2 cellular contexts compared by ENCODE assay signal in the genomic region with DNA sequence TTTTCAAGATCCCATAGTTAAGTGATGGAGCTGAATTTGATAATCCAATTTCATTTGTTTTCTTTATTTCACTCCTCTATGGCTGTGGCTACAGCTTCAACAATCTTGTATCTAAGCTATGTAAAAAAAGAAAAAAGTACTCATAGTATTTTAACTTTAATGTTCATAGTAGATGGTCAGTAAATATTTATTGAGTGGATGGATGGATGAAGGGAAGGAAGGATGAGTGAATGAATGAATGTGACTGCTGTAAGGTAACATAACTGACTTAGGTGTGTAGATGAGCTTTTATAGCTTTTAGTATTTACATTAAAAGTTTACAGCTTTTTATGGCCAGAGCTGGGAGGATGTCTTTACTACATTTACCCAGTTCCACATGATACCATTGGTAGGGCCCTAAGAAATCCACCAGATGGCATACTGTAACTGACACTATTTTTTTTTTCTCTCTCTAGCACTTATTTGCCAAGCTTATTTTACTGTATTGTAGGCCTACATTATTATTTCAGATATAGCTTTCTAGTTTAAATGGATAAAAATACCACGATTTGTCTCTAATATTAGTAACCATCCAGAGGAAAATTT.
TF ChIP-seq lines count a peak whose summit lies in the region.

No MANE protein-coding gene starts in this region.

TF ChIP-seq in liver, 16 proteins besides CTCF, POLR2A, EP300 and RAD21:
- no peak for TF ChIP-seq FOXA1 (IDR thresholded peaks at IDR 0.05)
- no peak for TF ChIP-seq JUND (IDR thresholded peaks at IDR 0.05)
- no peak for TF ChIP-seq FOXA2 (IDR thresholded peaks at IDR 0.05)
- no peak for TF ChIP-seq EGR1 (IDR thresholded peaks at IDR 0.05; ENCODE audit: low read depth in 2 of 2)
- TF ChIP-seq, protein P1, sequence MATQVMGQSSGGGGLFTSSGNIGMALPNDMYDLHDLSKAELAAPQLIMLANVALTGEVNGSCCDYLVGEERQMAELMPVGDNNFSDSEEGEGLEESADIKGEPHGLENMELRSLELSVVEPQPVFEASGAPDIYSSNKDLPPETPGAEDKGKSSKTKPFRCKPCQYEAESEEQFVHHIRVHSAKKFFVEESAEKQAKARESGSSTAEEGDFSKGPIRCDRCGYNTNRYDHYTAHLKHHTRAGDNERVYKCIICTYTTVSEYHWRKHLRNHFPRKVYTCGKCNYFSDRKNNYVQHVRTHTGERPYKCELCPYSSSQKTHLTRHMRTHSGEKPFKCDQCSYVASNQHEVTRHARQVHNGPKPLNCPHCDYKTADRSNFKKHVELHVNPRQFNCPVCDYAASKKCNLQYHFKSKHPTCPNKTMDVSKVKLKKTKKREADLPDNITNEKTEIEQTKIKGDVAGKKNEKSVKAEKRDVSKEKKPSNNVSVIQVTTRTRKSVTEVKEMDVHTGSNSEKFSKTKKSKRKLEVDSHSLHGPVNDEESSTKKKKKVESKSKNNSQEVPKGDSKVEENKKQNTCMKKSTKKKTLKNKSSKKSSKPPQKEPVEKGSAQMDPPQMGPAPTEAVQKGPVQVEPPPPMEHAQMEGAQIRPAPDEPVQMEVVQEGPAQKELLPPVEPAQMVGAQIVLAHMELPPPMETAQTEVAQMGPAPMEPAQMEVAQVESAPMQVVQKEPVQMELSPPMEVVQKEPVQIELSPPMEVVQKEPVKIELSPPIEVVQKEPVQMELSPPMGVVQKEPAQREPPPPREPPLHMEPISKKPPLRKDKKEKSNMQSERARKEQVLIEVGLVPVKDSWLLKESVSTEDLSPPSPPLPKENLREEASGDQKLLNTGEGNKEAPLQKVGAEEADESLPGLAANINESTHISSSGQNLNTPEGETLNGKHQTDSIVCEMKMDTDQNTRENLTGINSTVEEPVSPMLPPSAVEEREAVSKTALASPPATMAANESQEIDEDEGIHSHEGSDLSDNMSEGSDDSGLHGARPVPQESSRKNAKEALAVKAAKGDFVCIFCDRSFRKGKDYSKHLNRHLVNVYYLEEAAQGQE (IDR thresholded peaks at IDR 0.05) = no peak
- TF ChIP-seq TAF1 (conservative IDR thresholded peaks at IDR 0.05) = no peak
- TF ChIP-seq, protein P2, sequence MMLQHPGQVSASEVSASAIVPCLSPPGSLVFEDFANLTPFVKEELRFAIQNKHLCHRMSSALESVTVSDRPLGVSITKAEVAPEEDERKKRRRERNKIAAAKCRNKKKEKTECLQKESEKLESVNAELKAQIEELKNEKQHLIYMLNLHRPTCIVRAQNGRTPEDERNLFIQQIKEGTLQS (IDR thresholded peaks at IDR 0.05) = no peak
- no peak for TF ChIP-seq NR2F2 (IDR thresholded peaks at IDR 0.05)
- no peak for TF ChIP-seq RXRA (IDR thresholded peaks at IDR 0.05)
- TF ChIP-seq YY1 (IDR thresholded peaks at IDR 0.05) = no peak
- no peak for TF ChIP-seq HNF4G (IDR thresholded peaks at IDR 0.05)
- TF ChIP-seq HNF4A (conservative IDR thresholded peaks at IDR 0.05) = no peak
- TF ChIP-seq GABPA (IDR thresholded peaks at IDR 0.05 in 1 of 2, conservative IDR thresholded peaks at IDR 0.05 in 1 of 2) = no peak
- TF ChIP-seq, protein P3, sequence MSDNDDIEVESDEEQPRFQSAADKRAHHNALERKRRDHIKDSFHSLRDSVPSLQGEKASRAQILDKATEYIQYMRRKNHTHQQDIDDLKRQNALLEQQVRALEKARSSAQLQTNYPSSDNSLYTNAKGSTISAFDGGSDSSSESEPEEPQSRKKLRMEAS (IDR thresholded peaks at IDR 0.05) = no peak
- no peak for TF ChIP-seq SP1 (IDR thresholded peaks at IDR 0.05)
TF ChIP-seq in liver: peak in this region for 0.

TF ChIP-seq in HepG2, 621 proteins besides CTCF, POLR2A, EP300 and RAD21:
- TF ChIP-seq RFX1 (IDR thresholded peaks at IDR 0.05) (no peak), GTF2F1 (IDR thresholded peaks at IDR 0.05; ENCODE audit: low read length) (no peak), SOX6 (IDR thresholded peaks at IDR 0.05) (no peak), SOX6 (CRISPR knock-in tag; IDR thresholded peaks at IDR 0.05) (no peak), PAWR (CRISPR knock-in tag; IDR thresholded peaks at IDR 0.05; ENCODE audit: borderline replicate concordance) (no peak), ZNF75D (CRISPR knock-in tag; IDR thresholded peaks at IDR 0.05; ENCODE audit: borderline replicate concordance) (no peak), AGO1 (IDR thresholded peaks at IDR 0.05; ENCODE audit: low read depth, low read length, poor library complexity, severe bottlenecking) (no peak), ZNF777 (CRISPR knock-in tag; IDR thresholded peaks at IDR 0.05) (no peak), ELF4 (CRISPR knock-in tag; IDR thresholded peaks at IDR 0.05; ENCODE audit: borderline replicate concordance) (no peak)
